Comparison of ENCODE assay signal across 12 cellular contexts in the genomic region with DNA sequence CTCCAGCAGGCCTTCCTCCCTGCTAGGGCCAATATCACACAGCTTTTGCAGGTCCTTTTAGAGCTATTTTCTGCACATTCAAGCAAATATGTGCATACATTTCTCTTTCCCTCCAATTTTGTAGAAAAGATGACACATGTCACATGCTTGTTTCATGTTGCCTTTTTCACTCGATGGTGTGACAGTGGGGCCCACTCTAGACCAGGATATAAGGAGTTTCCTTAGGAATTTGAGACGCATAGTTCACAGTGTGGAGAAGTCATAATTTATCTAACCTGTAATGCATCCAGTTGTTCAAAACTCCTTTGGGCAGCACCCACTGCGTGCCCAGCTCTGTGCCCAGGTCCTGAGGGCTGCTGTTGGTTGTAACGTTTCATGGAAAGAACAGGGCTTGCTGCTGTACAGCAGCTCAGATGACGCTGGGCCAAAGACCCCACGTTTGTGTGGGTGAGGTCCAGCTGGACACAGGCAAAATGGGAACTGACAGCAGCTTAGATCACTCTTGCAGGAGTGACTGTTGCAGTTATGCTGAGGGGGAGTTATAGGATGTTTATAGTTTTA. TPM values are rescaled to one million over a fixed set of nuclear protein-coding genes. Genes with fewer than 3 reads are reported as not detected.
DNase-seq lines count a peak whose midpoint lies in the region; ATAC-seq and TF ChIP-seq lines count a peak whose summit lies in the region.
"Had no signal": no experiment of that assay in that cellular context is flagged by ENCODE, and none has a peak within 500 bp of the region (broad histone marks: within the 10 kb centered on the region; RNA-seq: fewer than 3 reads in every experiment).

No MANE protein-coding gene starts in this region.

- H3K4me3 ChIP-seq in SK-N-MC = no peak overlapping the region
- no peak overlapping the region for H3K4me3 ChIP-seq in esophagus muscularis mucosa
- no peak overlapping the region for H3K4me3 ChIP-seq in neural progenitor cell
- H3K4me3 ChIP-seq in tibial nerve = no peak overlapping the region

- H3K27ac ChIP-seq in SK-N-MC (peak overlapping the region; percentile 74; the same call in 1 of the 2 replicates), esophagus muscularis mucosa (replicated peaks in 1 of 4) (peak overlapping the region; percentile 68 to 82 (median 76)), neural progenitor cell (no peak overlapping the region), tibial nerve (peak overlapping the region in 3 of 4 donors; percentile 64 to 75 (median 70))

- H3K4me3 Mint-ChIP-seq in neural progenitor cell = no peak overlapping the region
- H3K4me3 Mint-ChIP-seq in activated naive CD4-positive, alpha-beta T cell treated with anti-CD3 and anti-CD28 coated beads, Interleukin-2, amount 10 ng/mL, durations not matched to agents 7 days and 5 days = no peak overlapping the region
- H3K4me3 Mint-ChIP-seq: activated naive CD8-positive, alpha-beta T cell treated with anti-CD3 and anti-CD28 coated beads for 36 hours; CD14-positive monocyte had no signal

- DNase-seq in SK-N-MC (ENCODE audit: low read depth, low spot score) (no peak), esophagus muscularis mucosa (ENCODE audit: extremely low spot score) (peak; percentile 57), neural progenitor cell (ENCODE audit: low spot score) (no peak), tibial nerve (ENCODE audit: low spot score in 2 of 2) (no peak), Kasumi-1 (lab: John Stamatoyannopoulos, UW) (no peak)
- DNase-seq in activated naive CD4-positive, alpha-beta T cell treated with anti-CD3 and anti-CD28 coated beads, Interleukin-2, amount 10 ng/mL, durations not matched to agents 7 days and 5 days = no peak
- DNase-seq: activated naive CD8-positive, alpha-beta T cell treated with anti-CD3 and anti-CD28 coated beads for 36 hours; activated T-cell treated with anti-CD3 and anti-CD28 coated beads, Interleukin-2, amount 50 U/mL, for 1 hour; NCI-H187 treated with DMSO at 0.1 percent for 48 hours; T-helper 2 cell had no signal

- intact Hi-C loops in esophagus muscularis mucosa (cut with DNase I) = no loop called here

- peaks cover 14% of the 10 kb centered on the region for H3F3A ChIP-seq in neural progenitor cell (ENCODE audit: low read depth)

- no peak for ATAC-seq in GM21737 (IDR thresholded peaks at IDR 0.05; ENCODE audit: unreplicated experiment)

- peaks cover 21% of the 10 kb centered on the region for H3K4me1 Mint-ChIP-seq in neural progenitor cell
- no peaks in the 10 kb centered on the region for H3K4me1 Mint-ChIP-seq in activated naive CD4-positive, alpha-beta T cell treated with anti-CD3 and anti-CD28 coated beads, Interleukin-2, amount 10 ng/mL, durations not matched to agents 7 days and 5 days
- H3K4me1 Mint-ChIP-seq: activated naive CD8-positive, alpha-beta T cell treated with anti-CD3 and anti-CD28 coated beads for 36 hours; CD14-positive monocyte had no signal

- TF ChIP-seq POLR2A in esophagus muscularis mucosa (IDR thresholded peaks at IDR 0.05; ENCODE audit: low read depth) (no peak), tibial nerve (IDR thresholded peaks at IDR 0.05) (no peak)

- H4K20me1 ChIP-seq in neural progenitor cell (ENCODE audit: low read depth) = no peaks in the 10 kb centered on the region

- H3K9me3 ChIP-seq in SK-N-MC (ENCODE audit: low read depth, low read length) (peaks cover 6% of the 10 kb centered on the region; the same call in 1 of the 2 replicates), esophagus muscularis mucosa (peaks cover 0 to 5% (median 4%) of the 10 kb centered on the region in 4 donors), neural progenitor cell (ENCODE audit: low read depth) (peaks cover 12% of the 10 kb centered on the region), tibial nerve (peaks cover 0 to 15% (median 3%) of the 10 kb centered on the region in 4 donors)

- H3K27me3 Mint-ChIP-seq in neural progenitor cell (ENCODE audit: insufficient read depth, low read depth) = no peaks in the 10 kb centered on the region
- no peaks in the 10 kb centered on the region for H3K27me3 Mint-ChIP-seq in activated naive CD4-positive, alpha-beta T cell treated with anti-CD3 and anti-CD28 coated beads, Interleukin-2, amount 10 ng/mL, durations not matched to agents 7 days and 5 days
- H3K27me3 Mint-ChIP-seq: activated naive CD8-positive, alpha-beta T cell treated with anti-CD3 and anti-CD28 coated beads for 36 hours had no signal

- CTCF ChIA-PET in activated naive CD4-positive, alpha-beta T cell treated with anti-CD3 and anti-CD28 coated beads, Interleukin-2, amount 10 ng/mL, durations not matched to agents 7 days and 5 days (lab: Charles Lee) = no interaction called here

- H3K9ac ChIP-seq in SK-N-MC (ENCODE audit: insufficient read length) (no peak overlapping the region), neural progenitor cell (no peak overlapping the region)

- peak overlapping the region; percentile 91 for H2AFZ ChIP-seq in neural progenitor cell (replicated peaks)

- peak overlapping the region; percentile 69 for H3K27ac Mint-ChIP-seq in neural progenitor cell
- no peak overlapping the region for H3K27ac Mint-ChIP-seq in activated naive CD4-positive, alpha-beta T cell treated with anti-CD3 and anti-CD28 coated beads, Interleukin-2, amount 10 ng/mL, durations not matched to agents 7 days and 5 days
- H3K27ac Mint-ChIP-seq: activated naive CD8-positive, alpha-beta T cell treated with anti-CD3 and anti-CD28 coated beads for 36 hours; CD14-positive monocyte had no signal

- no peaks in the 10 kb centered on the region for H3K79me2 ChIP-seq in neural progenitor cell (ENCODE audit: low read depth)

- peaks cover 30% of the 10 kb centered on the region for H3K9me3 Mint-ChIP-seq in neural progenitor cell
- peaks cover 10% of the 10 kb centered on the region for H3K9me3 Mint-ChIP-seq in activated naive CD4-positive, alpha-beta T cell treated with anti-CD3 and anti-CD28 coated beads, Interleukin-2, amount 10 ng/mL, durations not matched to agents 7 days and 5 days

- peaks cover 3% of the 10 kb centered on the region for H3K36me3 Mint-ChIP-seq in neural progenitor cell
- H3K36me3 Mint-ChIP-seq in activated naive CD4-positive, alpha-beta T cell treated with anti-CD3 and anti-CD28 coated beads, Interleukin-2, amount 10 ng/mL, durations not matched to agents 7 days and 5 days = no peaks in the 10 kb centered on the region
- H3K36me3 Mint-ChIP-seq: activated naive CD8-positive, alpha-beta T cell treated with anti-CD3 and anti-CD28 coated beads for 36 hours; CD14-positive monocyte had no signal

- H3K4me1 ChIP-seq in esophagus muscularis mucosa = peaks cover 21 to 38% (median 37%) of the 10 kb centered on the region in 4 donors
- peaks cover 11% of the 10 kb centered on the region for H3K4me1 ChIP-seq in neural progenitor cell
- H3K4me1 ChIP-seq in tibial nerve = peaks cover 0 to 22% (median 10%) of the 10 kb centered on the region in 4 donors

- H3K4me2 ChIP-seq in neural progenitor cell = no peak overlapping the region

- no peaks in the 10 kb centered on the region for H3K27me3 ChIP-seq in esophagus muscularis mucosa
- no peaks in the 10 kb centered on the region for H3K27me3 ChIP-seq in neural progenitor cell
- no peaks in the 10 kb centered on the region for H3K27me3 ChIP-seq in tibial nerve

- H3K36me3 ChIP-seq in SK-N-MC (ENCODE audit: insufficient read depth, low read length) (no peaks in the 10 kb centered on the region), esophagus muscularis mucosa (no peaks in the 10 kb centered on the region), neural progenitor cell (peaks cover 5% of the 10 kb centered on the region), tibial nerve (no peaks in the 10 kb centered on the region)

- TF ChIP-seq CTCF in esophagus muscularis mucosa (IDR thresholded peaks at IDR 0.05) (no peak), neural progenitor cell (IDR thresholded peaks at IDR 0.05) (no peak), tibial nerve (IDR thresholded peaks at IDR 0.05) (no peak)

- 50% methylated on average over 6 of the region's 6 CpGs for WGBS in esophagus muscularis mucosa
- WGBS in tibial nerve, 2 donors = 57 to 60% methylated on average over 6 of the region's 6 CpGs

- TF ChIP-seq EP300 in esophagus muscularis mucosa (IDR thresholded peaks at IDR 0.05) (no peak), tibial nerve (IDR thresholded peaks at IDR 0.05) (no peak)

RNA-seq across cellular contexts. Expression of a gene that starts 29.9 kb away (rescaled TPM):
- total RNA-seq in esophagus muscularis mucosa (10 to 100 TPM; 17.4 to 62.2 (median 38.5) TPM), neural progenitor cell (ENCODE audit: low replicate concordance) (31.1 and 71.0 TPM in 2 replicates), tibial nerve (10 to 100 TPM; 21.6 to 51.6 (median 39.3) TPM)
